In genomic region chr4:7989654-7990053, GRCh38 we compare ENCODE assay signal across 18 cellular contexts. TPM values are rescaled to one million over a fixed set of nuclear protein-coding genes. Genes with fewer than 3 reads are reported as not detected.
DNase-seq lines count a peak whose midpoint lies in the region; ATAC-seq and FAIRE-seq lines count a peak whose summit lies in the region.
"Had no signal": no experiment of that assay in that cellular context is flagged by ENCODE, and none has a peak within 500 bp of the region (broad histone marks: within the 10 kb centered on the region; RNA-seq: fewer than 3 reads in every experiment).

No MANE protein-coding gene starts in this region.

- no peaks in the 10 kb centered on the region for H3K4me1 ChIP-seq in effector memory CD4-positive, alpha-beta T cell (ENCODE audit: control insufficient read depth, insufficient read depth, low read length, poor library complexity, severe bottlenecking)

- no peak overlapping the region for H3K4me3 ChIP-seq in effector memory CD4-positive, alpha-beta T cell (ENCODE audit: insufficient read depth, low read depth, low read length, poor library complexity, severe bottlenecking)
- H3K4me3 ChIP-seq: GM23248 had no signal

- H3K36me3 ChIP-seq in effector memory CD4-positive, alpha-beta T cell (ENCODE audit: control insufficient read depth, insufficient read depth, low read length), result no peaks in the 10 kb centered on the region

- intact Hi-C loops in Right ventricle myocardium inferior (cut with DNase I) (no loop called here), Right ventricle myocardium superior (cut with DNase I) (loop anchor here (2.0 kb wide), 1 partner anchor 185 kb away; no protein-coding TSS in a partner anchor)

- no peak overlapping the region for H3K27ac ChIP-seq in effector memory CD4-positive, alpha-beta T cell (ENCODE audit: insufficient read depth, low read length, poor library complexity, severe bottlenecking)

- no peaks in the 10 kb centered on the region for H3K9me3 ChIP-seq in effector memory CD4-positive, alpha-beta T cell (ENCODE audit: control insufficient read depth, low read length)

- H3K27me3 ChIP-seq in effector memory CD4-positive, alpha-beta T cell (replicated peaks; ENCODE audit: control insufficient read depth, insufficient read depth, low read length, poor library complexity, severe bottlenecking), result no peaks in the 10 kb centered on the region

- DNase-seq in Right ventricle myocardium inferior (ENCODE audit: missing footprints) (peak; percentile 3), Right ventricle myocardium superior (no peak), NCI-H1694 treated with DMSO at 0.1 percent for 48 hours (lab: John Stamatoyannopoulos, UW) (peak; percentile 49), myocyte (ENCODE audit: low read depth) (peak; percentile 75), GM19239 (ENCODE audit: insufficient read length, low spot score) (no peak), DMS53 (lab: John Stamatoyannopoulos, UW) (no peak)
- no peak for DNase-seq in effector memory CD4-positive, alpha-beta T cell
- DNase-seq: CD8-positive, alpha-beta T cell; COR-L47; DMS153; DND-41; GF-D8; GM23248 had no signal

- ATAC-seq in Right ventricle myocardium inferior (no peak), Right ventricle myocardium superior (ENCODE audit: poor library complexity) (no peak), HG02973 (IDR thresholded peaks at IDR 0.05; ENCODE audit: unreplicated experiment) (no peak)
- ATAC-seq: CD8-positive, alpha-beta T cell; HCT116 had no signal

- FAIRE-seq in GM19239 (lab: Jason Lieb, UNC), result no peak
- FAIRE-seq: D721Med, H54 had no signal

RNA-seq across cellular contexts. Expression of gene AFAP1, which starts 50.0 kb away (rescaled TPM):
- total RNA-seq in Right ventricle myocardium inferior (8.0 TPM), Right ventricle myocardium superior (6.2 TPM), myocyte (30.8 and 50.5 TPM in 2 replicates)
- polyA plus RNA-seq in myocyte (2012), result 43.2 TPM
- polyA plus RNA-seq: CD14-positive monocyte had no signal

Comparison
In these comparisons a context has a peak if more than half of its experiments do, and no peak if none do; other contexts are left out.
1. DNase-seq: peak in Right ventricle myocardium inferior (single experiment), NCI-H1694 treated with DMSO at 0.1 percent for 48 hours (single experiment) and myocyte (single experiment); none in Right ventricle myocardium superior (single experiment), effector memory CD4-positive, alpha-beta T cell (0 of 3), GM19239 (single experiment) and DMS53 (single experiment).